ENCODE assay signal across 15 cellular contexts in the genomic region with DNA sequence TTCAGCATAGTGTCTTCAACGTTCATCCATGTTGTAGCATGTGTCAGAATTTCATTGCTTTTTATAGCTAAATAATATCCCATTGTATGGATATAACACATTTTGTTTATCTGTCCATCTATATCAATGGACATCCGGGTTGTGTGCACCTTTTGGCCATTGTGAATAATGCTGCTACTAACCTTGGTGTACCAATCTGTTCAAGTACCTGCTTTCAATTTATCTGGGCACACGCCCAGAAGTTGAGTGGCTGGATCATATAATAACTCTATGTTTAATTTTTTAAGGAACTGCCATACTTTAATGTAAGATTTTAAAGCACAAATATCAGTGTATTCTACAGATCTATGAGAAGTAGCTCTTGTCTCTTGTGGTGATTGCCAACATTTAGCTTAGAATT.
"Had no signal": no experiment of that assay in that cellular context is flagged by ENCODE, and none has a peak within 500 bp of the region (broad histone marks: within the 10 kb centered on the region; RNA-seq: fewer than 3 reads in every experiment).

No MANE protein-coding gene starts in this region.

- H3K4me1 ChIP-seq: neural progenitor cell, uterus had no signal

- H3K4me3 ChIP-seq: heart left ventricle, neural progenitor cell, ovary, uterus had no signal

- DNase-seq: activated CD4-positive, alpha-beta T cell treated with anti-CD3 and anti-CD28 coated beads, Interleukin-2, amount 50 U/mL, for 4 hours; activated CD4-positive, CD25-positive, alpha-beta regulatory T cell treated with anti-CD3 and anti-CD28 coated beads, Interleukin-2, amount 50 U/mL, for 72 hours; activated naive CD4-positive, alpha-beta T cell; activated naive CD8-positive, alpha-beta T cell treated with anti-CD3 and anti-CD28 coated beads, Interleukin-2, amount 10 ng/mL, durations not matched to agents 7 days and 5 days; activated T-cell treated with anti-CD3 and anti-CD28 coated beads for 4 hours; anterior cingulate cortex; endodermal cell; heart left ventricle; left colon; midbrain; ovary; T1000; uterus had no signal

- H3K27ac ChIP-seq: heart left ventricle, neural progenitor cell, ovary, uterus had no signal

- ATAC-seq: heart left ventricle; left colon; stimulated activated effector memory CD8-positive, alpha-beta T cell treated with anti-CD3 and anti-CD28 coated beads, Interleukin-12 subunit alpha, Interleukin-12 subunit beta, amount 100 ng/mL, for 72 hours had no signal

- H3K36me3 ChIP-seq: heart left ventricle, neural progenitor cell, ovary, uterus had no signal
